9 cellular contexts compared by ENCODE assay signal in genomic region chr11:725624-726202, GRCh38. TPM values are rescaled to one million over a fixed set of nuclear protein-coding genes. Genes with fewer than 3 reads are reported as not detected.
DNase-seq lines count a peak whose midpoint lies in the region; ATAC-seq and TF ChIP-seq lines count a peak whose summit lies in the region.
"Had no signal": no experiment of that assay in that cellular context is flagged by ENCODE, and none has a peak within 500 bp of the region (broad histone marks: within the 10 kb centered on the region; RNA-seq: fewer than 3 reads in every experiment).

No MANE protein-coding gene starts in this region.

- H3K4me3 Mint-ChIP-seq in activated T-helper 17 cell treated with anti-CD3 and anti-CD28 coated beads, Interleukin-2, amount 50 U/mL, for 72 hours = peak overlapping the region; percentile 67
- peak overlapping the region in 5 of 8 donors; percentile 12 to 72 (median 42) for H3K4me3 Mint-ChIP-seq in naive B cell

- H3K27me3 Mint-ChIP-seq in activated T-helper 17 cell treated with anti-CD3 and anti-CD28 coated beads, Interleukin-2, amount 50 U/mL, for 72 hours = peaks cover 6% of the 10 kb centered on the region
- H3K27me3 Mint-ChIP-seq in naive B cell = peaks cover 0 to 30% (median 0%) of the 10 kb centered on the region in 3 donors

- peak; percentile 55 for DNase-seq in COR-L47 (lab: John Stamatoyannopoulos, UW)
- no peak for DNase-seq in naive B cell
- no peak for DNase-seq in NCI-H446 treated with DMSO at 0.1 percent for 48 hours (lab: John Stamatoyannopoulos, UW)
- no peak for DNase-seq in NCI-H1436 (lab: John Stamatoyannopoulos, UW)

- no peaks in the 10 kb centered on the region for H3K36me3 Mint-ChIP-seq in activated T-helper 17 cell treated with anti-CD3 and anti-CD28 coated beads, Interleukin-2, amount 50 U/mL, for 72 hours (ENCODE audit: low read depth)
- no peaks in the 10 kb centered on the region for H3K36me3 Mint-ChIP-seq in naive B cell
- H3K36me3 Mint-ChIP-seq: brain had no signal

- TF ChIP-seq POLR2A in GM19099 (IDR thresholded peaks at IDR 0.05; ENCODE audit: extremely low read depth, insufficient read length, low read depth) = peak; percentile 22

- H3K9me3 Mint-ChIP-seq in activated T-helper 17 cell treated with anti-CD3 and anti-CD28 coated beads, Interleukin-2, amount 50 U/mL, for 72 hours = no peaks in the 10 kb centered on the region
- H3K9me3 Mint-ChIP-seq in naive B cell = no peaks in the 10 kb centered on the region
- H3K9me3 Mint-ChIP-seq: brain had no signal

- H3K4me1 Mint-ChIP-seq in activated T-helper 17 cell treated with anti-CD3 and anti-CD28 coated beads, Interleukin-2, amount 50 U/mL, for 72 hours = peaks cover 5% of the 10 kb centered on the region
- peaks cover 10 to 21% (median 13%) of the 10 kb centered on the region in 3 donors for H3K4me1 Mint-ChIP-seq in naive B cell

- H3K27ac Mint-ChIP-seq in activated T-helper 17 cell treated with anti-CD3 and anti-CD28 coated beads, Interleukin-2, amount 50 U/mL, for 72 hours = no peak overlapping the region
- H3K27ac Mint-ChIP-seq in naive B cell = no peak overlapping the region
- H3K27ac Mint-ChIP-seq: brain had no signal

- ATAC-seq in activated T-helper 17 cell treated with anti-CD3 and anti-CD28 coated beads, Interleukin-2, amount 50 U/mL, for 72 hours (replicated peaks) = peak; percentile 15
- ATAC-seq in naive B cell (ENCODE audit: low read depth in 2 of 2) (no peak), GM18519 (IDR thresholded peaks at IDR 0.05; ENCODE audit: low FRiP score, unreplicated experiment) (no peak), GM21447 (IDR thresholded peaks at IDR 0.05; ENCODE audit: unreplicated experiment) (no peak)

RNA-seq across cellular contexts. Expression of gene EPS8L2, which starts 19.7 kb away (rescaled TPM):
- 10 to 100 TPM; 23.6 to 34.6 TPM for total RNA-seq in activated T-helper 17 cell treated with anti-CD3 and anti-CD28 coated beads, Interleukin-2, amount 50 U/mL, for 72 hours
- polyA plus RNA-seq in naive B cell (ENCODE audit: low read depth in 6 of 6) = 1 to 10 TPM; 1.3 to 7.6 (median 3.3) TPM

RNA-seq across cellular contexts. Expression of gene TALDO1, which starts 21.6 kb away (rescaled TPM):
- total RNA-seq in activated T-helper 17 cell treated with anti-CD3 and anti-CD28 coated beads, Interleukin-2, amount 50 U/mL, for 72 hours = 100 to 1,000 TPM; 131 to 255 TPM
- polyA plus RNA-seq in naive B cell (ENCODE audit: low read depth in 6 of 6) = 100 to 1,000 TPM; 156 to 201 (median 164) TPM

RNA-seq across cellular contexts. Expression of gene TMEM80, which starts 30.1 kb away (rescaled TPM):
- 10 to 100 TPM; 11.7 to 14.6 TPM for total RNA-seq in activated T-helper 17 cell treated with anti-CD3 and anti-CD28 coated beads, Interleukin-2, amount 50 U/mL, for 72 hours
- polyA plus RNA-seq in naive B cell (ENCODE audit: low read depth in 6 of 6) = 10 to 100 TPM; 31.5 to 41.0 (median 36.6) TPM

RNA-seq across cellular contexts. Expression of gene DEAF1, which starts 30.7 kb away (rescaled TPM):
- 10 to 100 TPM; 43.2 to 56.0 TPM for total RNA-seq in activated T-helper 17 cell treated with anti-CD3 and anti-CD28 coated beads, Interleukin-2, amount 50 U/mL, for 72 hours
- 10 to 100 TPM; 16.7 to 39.8 (median 24.7) TPM for polyA plus RNA-seq in naive B cell (ENCODE audit: low read depth in 6 of 6)

RNA-seq across cellular contexts. Expression of gene GATD1, which starts 51.6 kb away (rescaled TPM):
- total RNA-seq in activated T-helper 17 cell treated with anti-CD3 and anti-CD28 coated beads, Interleukin-2, amount 50 U/mL, for 72 hours = 10 to 100 TPM; 42.3 to 60.9 TPM
- polyA plus RNA-seq in naive B cell (ENCODE audit: low read depth in 6 of 6) = 10 to 100 TPM in 1 of 6 donors, 1 to 10 TPM in 4, not detected in 1; 4.5 to 14.1 (median 7.0) TPM
